18 cellular contexts compared by ENCODE assay signal in the genomic region with DNA sequence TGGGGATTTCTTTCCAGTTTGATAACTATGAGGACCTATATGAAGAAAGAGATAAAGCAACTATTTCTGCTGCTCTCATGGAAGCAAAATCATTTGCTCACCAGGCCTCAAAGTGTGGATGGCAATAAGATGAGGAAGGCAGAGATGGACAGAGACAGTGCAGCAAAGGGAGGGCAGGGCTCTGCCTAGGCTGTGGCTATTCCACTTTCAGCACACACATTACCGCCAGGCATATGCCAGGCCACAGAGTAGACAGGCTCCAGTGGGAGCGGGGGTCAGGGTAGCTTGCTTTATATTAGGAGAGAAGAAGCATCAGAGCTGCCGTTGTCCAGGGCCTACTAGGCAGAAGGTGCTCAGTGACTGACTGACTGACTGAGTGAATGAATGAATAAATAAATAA. TPM values are rescaled to one million over a fixed set of nuclear protein-coding genes. Genes with fewer than 3 reads are reported as not detected.
A peak's percentile ranks its signal among the peaks of the same experiment; 100 is the strongest.
DNase-seq lines count a peak whose midpoint lies in the region; ATAC-seq and TF ChIP-seq lines count a peak whose summit lies in the region.
"Had no signal": no experiment of that assay in that cellular context is flagged by ENCODE, and none has a peak within 500 bp of the region (broad histone marks: within the 10 kb centered on the region; RNA-seq: fewer than 3 reads in every experiment).

No MANE protein-coding gene starts in this region.

- H3K27me3 ChIP-seq in thyroid gland: no peaks in the 10 kb centered on the region

- no peak overlapping the region for H3K4me3 ChIP-seq in thyroid gland (replicated peaks in 1 of 3)
- H3K4me3 ChIP-seq: skin epidermis had no signal

- 85 to 97% methylated on average over 3 of the region's 3 CpGs for WGBS in thyroid gland, 2 donors

- H3K36me3 Mint-ChIP-seq in activated T-cell treated with anti-CD3 and anti-CD28 coated beads, Interleukin-2, amount 50 U/mL, for 72 hours (ENCODE audit: insufficient read depth in 2 of 2): peaks cover 12 to 41% of the 10 kb centered on the region in 2 donors
- peaks cover 86% of the 10 kb centered on the region for H3K36me3 Mint-ChIP-seq in activated naive CD8-positive, alpha-beta T cell treated with anti-CD3 and anti-CD28 coated beads, Interleukin-2, amount 50 U/mL, for 24 hours (ENCODE audit: low read depth)
- H3K36me3 Mint-ChIP-seq in progenitor cell of endocrine pancreas (ENCODE audit: insufficient read depth): peaks cover 36% of the 10 kb centered on the region

- no peaks in the 10 kb centered on the region for H3K27me3 Mint-ChIP-seq in activated T-cell treated with anti-CD3 and anti-CD28 coated beads, Interleukin-2, amount 50 U/mL, for 72 hours (ENCODE audit: low read depth)
- no peaks in the 10 kb centered on the region for H3K27me3 Mint-ChIP-seq in activated naive CD8-positive, alpha-beta T cell treated with anti-CD3 and anti-CD28 coated beads, Interleukin-2, amount 50 U/mL, for 24 hours
- no peaks in the 10 kb centered on the region for H3K27me3 Mint-ChIP-seq in progenitor cell of endocrine pancreas
- H3K27me3 Mint-ChIP-seq: dendritic cell treated with granulocyte-macrophage colony-stimulating factor and Interleukin-4, amounts not matched to agents 40 ng/mL and 50 ng/mL, for 4 days had no signal

- TF ChIP-seq POLR2A in thyroid gland (IDR thresholded peaks at IDR 0.05): no peak

- H3K36me3 ChIP-seq in KOPT-K1 (ENCODE audit: insufficient read depth, low read length) (peaks cover 65% of the 10 kb centered on the region), thyroid gland (no peaks in the 10 kb centered on the region)

- H3K27ac ChIP-seq in KOPT-K1 (ENCODE audit: low read depth, low read length, poor library complexity, severe bottlenecking): peak overlapping the region; percentile 99
- H3K27ac ChIP-seq in thyroid gland: peak overlapping the region in 1 of 3 donors; percentile 80

- DNase-seq in activated T-cell treated with anti-CD3 and anti-CD28 coated beads, Interleukin-2, amount 50 U/mL, for 72 hours: no peak
- DNase-seq in activated T-cell treated with anti-CD3 and anti-CD28 coated beads, Interleukin-2, amount 50 U/mL, for 48 hours: no peak
- DNase-seq in activated naive CD8-positive, alpha-beta T cell treated with anti-CD3 and anti-CD28 coated beads, Interleukin-2, amount 50 U/mL, for 24 hours: no peak
- DNase-seq in progenitor cell of endocrine pancreas (ENCODE audit: low spot score, unreplicated experiment) (no peak), thyroid gland (no peak), NCI-H345 treated with DMSO at 0.1 percent for 48 hours (lab: John Stamatoyannopoulos, UW; ENCODE audit: unreplicated experiment) (no peak), GM20000 (ENCODE audit: low spot score) (no peak)
- DNase-seq: DMS 273 treated with DMSO at 0.1 percent for 48 hours, KBM-7, NCI-H1694 treated with DMSO at 0.1 percent for 48 hours, NCI-H748 treated with DMSO at 0.1 percent for 48 hours, SHP77 had no signal

- H3K27ac Mint-ChIP-seq in activated T-cell treated with anti-CD3 and anti-CD28 coated beads, Interleukin-2, amount 50 U/mL, for 72 hours: peak overlapping the region; percentile 65
- H3K27ac Mint-ChIP-seq in activated naive CD8-positive, alpha-beta T cell treated with anti-CD3 and anti-CD28 coated beads, Interleukin-2, amount 50 U/mL, for 24 hours: peak overlapping the region; percentile 79
- H3K27ac Mint-ChIP-seq in progenitor cell of endocrine pancreas: peak overlapping the region; percentile 43
- H3K27ac Mint-ChIP-seq: dendritic cell treated with granulocyte-macrophage colony-stimulating factor and Interleukin-4, amounts not matched to agents 40 ng/mL and 50 ng/mL, for 4 days had no signal

- no peaks in the 10 kb centered on the region for H3K9me3 Mint-ChIP-seq in activated T-cell treated with anti-CD3 and anti-CD28 coated beads, Interleukin-2, amount 50 U/mL, for 72 hours
- H3K9me3 Mint-ChIP-seq in activated naive CD8-positive, alpha-beta T cell treated with anti-CD3 and anti-CD28 coated beads, Interleukin-2, amount 50 U/mL, for 24 hours: no peaks in the 10 kb centered on the region
- H3K9me3 Mint-ChIP-seq in progenitor cell of endocrine pancreas (ENCODE audit: low read depth): no peaks in the 10 kb centered on the region
- H3K9me3 Mint-ChIP-seq: dendritic cell treated with granulocyte-macrophage colony-stimulating factor and Interleukin-4, amounts not matched to agents 40 ng/mL and 50 ng/mL, for 4 days had no signal

- no peak for TF ChIP-seq CTCF in progenitor cell of endocrine pancreas (IDR thresholded peaks at IDR 0.05; ENCODE audit: unreplicated experiment)
- TF ChIP-seq CTCF in thyroid gland (IDR thresholded peaks at IDR 0.05): no peak
- no peak for TF ChIP-seq CTCF in GM20000 (IDR thresholded peaks at IDR 0.05; ENCODE audit: extremely low read depth, missing control alignments)

- H3K4me3 Mint-ChIP-seq in activated T-cell treated with anti-CD3 and anti-CD28 coated beads, Interleukin-2, amount 50 U/mL, for 72 hours: peak overlapping the region in 1 of 2 donors; percentile 13
- no peak overlapping the region for H3K4me3 Mint-ChIP-seq in activated naive CD8-positive, alpha-beta T cell treated with anti-CD3 and anti-CD28 coated beads, Interleukin-2, amount 50 U/mL, for 24 hours
- no peak overlapping the region for H3K4me3 Mint-ChIP-seq in progenitor cell of endocrine pancreas (ENCODE audit: low read depth)
- H3K4me3 Mint-ChIP-seq: dendritic cell treated with granulocyte-macrophage colony-stimulating factor and Interleukin-4, amounts not matched to agents 40 ng/mL and 50 ng/mL, for 4 days had no signal

- peaks cover 46 to 83% of the 10 kb centered on the region in 2 donors for H3K4me1 ChIP-seq in thyroid gland

- intact Hi-C loops in thyroid gland (cut with DNase I): no loop called here

- ATAC-seq in activated T-cell treated with anti-CD3 and anti-CD28 coated beads, Interleukin-2, amount 50 U/mL, for 72 hours (replicated peaks in 1 of 2): no peak
- ATAC-seq in activated naive CD8-positive, alpha-beta T cell treated with anti-CD3 and anti-CD28 coated beads, Interleukin-2, amount 50 U/mL, for 24 hours: no peak

- peaks cover 99% of the 10 kb centered on the region for H3K4me1 Mint-ChIP-seq in activated T-cell treated with anti-CD3 and anti-CD28 coated beads, Interleukin-2, amount 50 U/mL, for 72 hours (ENCODE audit: low read depth)
- peaks cover 98% of the 10 kb centered on the region for H3K4me1 Mint-ChIP-seq in activated naive CD8-positive, alpha-beta T cell treated with anti-CD3 and anti-CD28 coated beads, Interleukin-2, amount 50 U/mL, for 24 hours
- peaks cover 46% of the 10 kb centered on the region for H3K4me1 Mint-ChIP-seq in progenitor cell of endocrine pancreas (ENCODE audit: low read depth)

- H3K9me3 ChIP-seq in KOPT-K1 (ENCODE audit: insufficient read depth, low read length, poor library complexity, severe bottlenecking) (no peaks in the 10 kb centered on the region), thyroid gland (no peaks in the 10 kb centered on the region)

RNA-seq across cellular contexts. Expression of a gene that starts 40.9 kb away (rescaled TPM):
- total RNA-seq in activated T-cell treated with anti-CD3 and anti-CD28 coated beads, Interleukin-2, amount 50 U/mL, for 72 hours: 100 to 1,000 TPM; 120 to 152 TPM
- total RNA-seq in progenitor cell of endocrine pancreas: 130 and 136 TPM in 2 replicates
- 100 to 1,000 TPM; 110 to 154 (median 125) TPM for total RNA-seq in thyroid gland

RNA-seq across cellular contexts. Expression of a gene that starts 44.1 kb away (rescaled TPM):
- not detected for total RNA-seq in activated T-cell treated with anti-CD3 and anti-CD28 coated beads, Interleukin-2, amount 50 U/mL, for 72 hours
- total RNA-seq in progenitor cell of endocrine pancreas (not detected in 2 replicates), thyroid gland (1 to 10 TPM; 1.1 to 4.8 (median 3.4) TPM)
- total RNA-seq: activated CD8-positive, alpha-beta memory T cell treated with anti-CD3 and anti-CD28 coated beads for 36 hours; H4; lung microvascular endothelial cell had no signal

RNA-seq across cellular contexts. Expression of a gene that starts 57.3 kb away (rescaled TPM):
- total RNA-seq in activated T-cell treated with anti-CD3 and anti-CD28 coated beads, Interleukin-2, amount 50 U/mL, for 72 hours: 100 to 1,000 TPM; 114 to 132 TPM
- total RNA-seq in progenitor cell of endocrine pancreas (71.9 and 77.0 TPM in 2 replicates), thyroid gland (1 to 10 TPM in 2 of 4 donors, under 1 TPM in 2; 0.39 to 2.0 (median 0.82) TPM)

Comparison
In these comparisons a context has a peak if more than half of its experiments do, and no peak if none do; other contexts are left out.
1. RNA of a gene that starts 57.3 kb away (total RNA-seq): 114 to 132 TPM in activated T-cell treated with anti-CD3 and anti-CD28 coated beads, Interleukin-2, amount 50 U/mL, for 72 hours and 71.9 to 77.0 TPM in progenitor cell of endocrine pancreas; 0.39 to 2.0 TPM in thyroid gland; every median in the first group is over 10 times any median in the second.
2. Peak in every context shown above with its lines, with median percentiles within 50 percentile points of each other: H3K27ac Mint-ChIP-seq.